8 cellular contexts compared by ENCODE assay signal in genomic region chr11:68206211-68206610, GRCh38. TPM values are rescaled to one million over a fixed set of nuclear protein-coding genes. Genes with fewer than 3 reads are reported as not detected.
DNase-seq lines count a peak whose midpoint lies in the region; ATAC-seq, FAIRE-seq and TF ChIP-seq lines count a peak whose summit lies in the region.

No MANE protein-coding gene starts in this region.

- H3K9me3 Mint-ChIP-seq in activated naive CD4-positive, alpha-beta T cell treated with anti-CD3 and anti-CD28 coated beads for 36 hours = no peaks in the 10 kb centered on the region

- peaks cover 17% of the 10 kb centered on the region for H4K20me1 ChIP-seq in endothelial cell of umbilical vein (replicated peaks; ENCODE audit: control insufficient read depth, extremely low read depth, insufficient read depth, low read length)

- dilution Hi-C loops in endothelial cell of umbilical vein (cut with MboI; ENCODE audit: extremely low pct_ligation_motif_present, low sequenced_read_pairs) = no loop called here

- no peaks in the 10 kb centered on the region for H3K9me3 ChIP-seq in endothelial cell of umbilical vein (replicated peaks; ENCODE audit: control insufficient read depth, insufficient read depth, low read length)

- peaks cover 4% of the 10 kb centered on the region for H3K4me1 ChIP-seq in endothelial cell of umbilical vein (ENCODE audit: control insufficient read depth, extremely low read depth, insufficient read depth, low read length)

- H3K36me3 Mint-ChIP-seq in activated naive CD4-positive, alpha-beta T cell treated with anti-CD3 and anti-CD28 coated beads for 36 hours (ENCODE audit: low read depth) = no peaks in the 10 kb centered on the region

- H3K9me1 ChIP-seq in endothelial cell of umbilical vein (replicated peaks; ENCODE audit: control insufficient read depth, extremely low read depth, insufficient read depth, low read length) = no peaks in the 10 kb centered on the region

- no peak overlapping the region for H3K27ac Mint-ChIP-seq in activated naive CD4-positive, alpha-beta T cell treated with anti-CD3 and anti-CD28 coated beads for 36 hours

- no peak for TF ChIP-seq POLR2A in endothelial cell of umbilical vein (IDR thresholded peaks at IDR 0.05; ENCODE audit: low read depth, low read length)

- H3K27me3 Mint-ChIP-seq in activated naive CD4-positive, alpha-beta T cell treated with anti-CD3 and anti-CD28 coated beads for 36 hours (ENCODE audit: low read depth) = no peaks in the 10 kb centered on the region

- CTCF ChIA-PET in activated naive CD4-positive, alpha-beta T cell treated with anti-CD3 and anti-CD28 coated beads for 36 hours (lab: Charles Lee) = interaction anchor here (0.5 to 2.5 kb wide), 8 partner anchors 8 to 525 kb away, joined by 3 to 9 read pairs (median 4); no protein-coding TSS in a partner anchor
- CTCF ChIA-PET in endothelial cell of umbilical vein (lab: Charles Lee) = interaction anchor here (0.9 to 2.8 kb wide), 10 partner anchors 8 to 196 kb away, joined by 3 to 12 read pairs (median 4); partner anchors contain the start of gene ALDH3B1

- POLR2A ChIA-PET in endothelial cell of umbilical vein (lab: Charles Lee) = no interaction called here

- no peaks in the 10 kb centered on the region for H3K36me3 ChIP-seq in endothelial cell of umbilical vein (ENCODE audit: control insufficient read depth in 2 of 2, extremely low read depth in 1 of 2, insufficient read depth in 2 of 2, low read length in 2 of 2)

- no peak overlapping the region for H3K9ac ChIP-seq in endothelial cell of umbilical vein (replicated peaks; ENCODE audit: extremely low read depth, insufficient read depth, low read length)

- no peak overlapping the region for H3K4me2 ChIP-seq in endothelial cell of umbilical vein (ENCODE audit: insufficient read depth, low read length)

- no peak overlapping the region for H3K4me3 ChIP-seq in endothelial cell of umbilical vein (replicated peaks in 1 of 3; ENCODE audit: insufficient read depth in 1 of 3, low read depth in 1 of 3, low read length in 3 of 3)

- no peak overlapping the region for H3K27ac ChIP-seq in endothelial cell of umbilical vein (ENCODE audit: insufficient read depth, low read depth, low read length)

- ATAC-seq in HG03196 (IDR thresholded peaks at IDR 0.05; ENCODE audit: unreplicated experiment) = no peak
- no peak for ATAC-seq in HG02970 (IDR thresholded peaks at IDR 0.05; ENCODE audit: low FRiP score, unreplicated experiment)

- no peak overlapping the region for H3K4me3 Mint-ChIP-seq in activated naive CD4-positive, alpha-beta T cell treated with anti-CD3 and anti-CD28 coated beads for 36 hours

- BruUV-seq in endothelial cell of umbilical vein (replicated peaks; lab: Mats Ljungman, UMichigan) = no TSS peak

- H3K79me2 ChIP-seq in endothelial cell of umbilical vein (ENCODE audit: control insufficient read depth, insufficient read depth, low read length) = peaks cover 82% of the 10 kb centered on the region

- intact Hi-C loops in activated naive CD4-positive, alpha-beta T cell treated with anti-CD3 and anti-CD28 coated beads for 36 hours (cut with micrococcal nuclease) = loop anchor here (1.0 to 10.0 kb wide), 4 partner anchors 85 to 361 kb away; partner anchors contain the start of genes CHKA, NDUFS8 and TCIRG1
- intact Hi-C loops in endothelial cell of umbilical vein (cut with micrococcal nuclease) = loop anchor here (1.0 to 5.0 kb wide), 4 partner anchors 84 to 241 kb away; partner anchors contain the start of genes CHKA and TCIRG1

- DNase-seq in activated naive CD4-positive, alpha-beta T cell treated with anti-CD3 and anti-CD28 coated beads for 36 hours = peak; percentile 23
- DNase-seq in activated naive CD4-positive, alpha-beta T cell treated with anti-CD3 and anti-CD28 coated beads, Interleukin-2, amount 50 U/mL, for 16 hours = no peak
- peak; percentile 33 for DNase-seq in NCI-H1048 (lab: John Stamatoyannopoulos, UW)
- DNase-seq in SK-N-DZ (ENCODE audit: low spot score) = peak; percentile 70
- peak; percentile 70 for DNase-seq in endothelial cell of umbilical vein (ENCODE audit: low read depth, low spot score)
- DNase-seq in myocyte (ENCODE audit: low read depth) = peak; percentile 70

- H2AFZ ChIP-seq in endothelial cell of umbilical vein (ENCODE audit: low read depth, low read length) = no peak overlapping the region

- H3K4me1 Mint-ChIP-seq in activated naive CD4-positive, alpha-beta T cell treated with anti-CD3 and anti-CD28 coated beads for 36 hours (ENCODE audit: low read depth) = peaks cover 73% of the 10 kb centered on the region

- peak; percentile 90 for FAIRE-seq in endothelial cell of umbilical vein (lab: Jason Lieb, UNC)

- H3K27me3 ChIP-seq in endothelial cell of umbilical vein (ENCODE audit: control insufficient read depth in 2 of 2, insufficient read depth in 2 of 2, low read length in 2 of 2) = no peaks in the 10 kb centered on the region

- peak; percentile 68 to 75 for TF ChIP-seq CTCF in endothelial cell of umbilical vein (IDR thresholded peaks at IDR 0.05; ENCODE audit: extremely low read depth in 1 of 2, insufficient read depth in 1 of 2, low read depth in 1 of 2, low read length in 2 of 2)

TF ChIP-seq in endothelial cell of umbilical vein, 7 proteins besides CTCF, POLR2A, EP300 and RAD21:
- TF ChIP-seq GATA2 (IDR thresholded peaks at IDR 0.05; ENCODE audit: insufficient read depth, insufficient read length, low read depth, low read length) = no peak
- no peak for TF ChIP-seq POLR2AphosphoS5 (IDR thresholded peaks at IDR 0.05; ENCODE audit: insufficient read depth, low read depth, low read length)
- TF ChIP-seq MYC (IDR thresholded peaks at IDR 0.05; ENCODE audit: low read depth, low read length) = no peak
- TF ChIP-seq JUN (IDR thresholded peaks at IDR 0.05; ENCODE audit: borderline replicate concordance, insufficient read depth, insufficient read length, low read depth) = no peak
- TF ChIP-seq MAX (IDR thresholded peaks at IDR 0.05; ENCODE audit: insufficient read depth, insufficient read length) = no peak
- no peak for TF ChIP-seq FOS (IDR thresholded peaks at IDR 0.05; ENCODE audit: borderline replicate concordance, insufficient read depth, low read length)
- TF ChIP-seq EZH2 (IDR thresholded peaks at IDR 0.05; ENCODE audit: borderline replicate concordance, low read depth, low read length, severe bottlenecking) = no peak

RNA-seq across cellular contexts. Expression of gene KMT5B, which starts 6.9 kb away (rescaled TPM):
- 10 to 100 TPM; 18.4 to 21.6 TPM for total RNA-seq in activated naive CD4-positive, alpha-beta T cell treated with anti-CD3 and anti-CD28 coated beads for 36 hours
- 34.8 and 41.5 TPM in 2 replicates for polyA plus RNA-seq in SK-N-DZ (2014; cell fraction: cytosol; rRNA removed)
- polyA plus RNA-seq in SK-N-DZ (2014; cell fraction: nucleus; rRNA removed) = 38.9 and 45.3 TPM in 2 replicates
- total RNA-seq in endothelial cell of umbilical vein (35.6 and 36.3 TPM in 2 replicates), myocyte (40.6 and 42.3 TPM in 2 replicates)
- 7.1 and 10.1 TPM in 2 replicates for polyA plus RNA-seq in endothelial cell of umbilical vein
- polyA plus RNA-seq in endothelial cell of umbilical vein (2011; cell fraction: cytosol; rRNA removed) = 9.8 and 11.0 TPM in 2 replicates
- 36.6 and 46.4 TPM in 2 replicates for polyA plus RNA-seq in endothelial cell of umbilical vein (2011; cell fraction: nucleus; rRNA removed)
- polyA plus RNA-seq in endothelial cell of umbilical vein (2012) = 25.8 and 28.7 TPM in 2 replicates
- polyA minus RNA-seq in endothelial cell of umbilical vein = 16.7 and 23.3 TPM in 2 replicates
- polyA minus RNA-seq in endothelial cell of umbilical vein (2011; cell fraction: cytosol; rRNA and poly(A)+ RNA removed) = 15.4 TPM
- 41.8 and 68.3 TPM in 2 replicates for polyA minus RNA-seq in endothelial cell of umbilical vein (2011; cell fraction: nucleus; rRNA and poly(A)+ RNA removed)
- 15.8 TPM for polyA plus RNA-seq in myocyte (2012)
